ENCODE assay signal across 24 cellular contexts in the genomic region with DNA sequence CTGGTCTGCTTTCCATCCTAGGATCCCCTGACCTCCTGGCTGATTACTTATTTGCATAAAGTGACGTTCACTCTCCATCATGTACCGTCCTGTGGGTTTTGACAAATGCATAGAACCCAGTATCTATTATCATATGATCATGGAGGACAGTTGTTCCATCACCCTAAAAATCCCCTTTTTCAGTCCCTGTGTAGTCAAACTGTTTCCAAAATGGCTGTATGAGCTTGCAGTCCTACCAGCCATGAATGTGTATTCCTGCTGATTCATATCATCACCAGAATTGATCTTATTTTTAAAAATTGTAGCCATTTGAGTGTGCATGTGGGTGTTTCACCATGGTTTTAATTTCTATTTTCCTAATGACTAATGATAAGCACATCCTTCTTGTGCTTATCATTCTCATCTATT.
DNase-seq lines count a peak whose midpoint lies in the region; ATAC-seq and TF ChIP-seq lines count a peak whose summit lies in the region.
"Had no signal": no experiment of that assay in that cellular context is flagged by ENCODE, and none has a peak within 500 bp of the region (broad histone marks: within the 10 kb centered on the region; RNA-seq: fewer than 3 reads in every experiment).

No MANE protein-coding gene starts in this region.

- H3K4me3 ChIP-seq in A673 (ENCODE audit: low read depth, low read length, poor library complexity, severe bottlenecking): no peak overlapping the region
- H3K4me3 ChIP-seq: prostate gland, thyroid gland, vagina had no signal

- peak; percentile 82 to 95 for ATAC-seq in activated naive CD4-positive, alpha-beta T cell treated with anti-CD3 and anti-CD28 coated beads, Interleukin-2, amount 50 U/mL, for 72 hours
- ATAC-seq in activated T-helper 17 cell treated with anti-CD3 and anti-CD28 coated beads, Interleukin-2, amount 50 U/mL, for 72 hours (replicated peaks): peak; percentile 94
- ATAC-seq in stimulated activated naive CD8-positive, alpha-beta T cell treated with anti-CD3 and anti-CD28 coated beads, Interleukin-15, Interleukin-2, amounts not matched to agents 100 U/mL and 50 U/mL, for 24 hours: peak; percentile 85
- ATAC-seq: HCT116, left cardiac atrium, sciatic nerve had no signal

- peaks cover 0 to 4% of the 10 kb centered on the region in 2 donors for H3K9me3 Mint-ChIP-seq in activated naive CD4-positive, alpha-beta T cell treated with anti-CD3 and anti-CD28 coated beads, Interleukin-2, amount 50 U/mL, for 72 hours
- no peaks in the 10 kb centered on the region for H3K9me3 Mint-ChIP-seq in activated T-helper 17 cell treated with anti-CD3 and anti-CD28 coated beads, Interleukin-2, amount 50 U/mL, for 72 hours
- H3K9me3 Mint-ChIP-seq: brain had no signal

- intact Hi-C loops in A673 (cut with micrococcal nuclease; ENCODE audit: unreplicated experiment): no loop called here

- H3K36me3 ChIP-seq in A673 (ENCODE audit: insufficient read depth, low read length, poor library complexity, severe bottlenecking): no peaks in the 10 kb centered on the region
- H3K36me3 ChIP-seq: prostate gland, thyroid gland, vagina had no signal

- no peak for TF ChIP-seq CTCF in A673 (conservative IDR thresholded peaks at IDR 0.05; ENCODE audit: low read depth, low read length)

- H3K27me3 ChIP-seq in A673 (replicated peaks; ENCODE audit: insufficient read depth, low read depth, low read length, poor library complexity): no peaks in the 10 kb centered on the region
- H3K27me3 ChIP-seq: thyroid gland, vagina had no signal

- no peak overlapping the region for H3K27ac ChIP-seq in A673 (ENCODE audit: low read depth, low read length, poor library complexity, severe bottlenecking)
- H3K27ac ChIP-seq: prostate gland, RWPE1, thyroid gland, vagina had no signal

- peaks cover 25% of the 10 kb centered on the region for H3K27me3 Mint-ChIP-seq in activated T-helper 17 cell treated with anti-CD3 and anti-CD28 coated beads, Interleukin-2, amount 50 U/mL, for 72 hours

- peak in 1 of 2 donors; percentile 12 for DNase-seq in activated naive CD4-positive, alpha-beta T cell treated with anti-CD3 and anti-CD28 coated beads, Interleukin-2, amount 50 U/mL, for 72 hours (ENCODE audit: low spot score in 2 of 2)
- no peak for DNase-seq in activated naive CD4-positive, alpha-beta T cell treated with Interleukin-2 at 50 U/mL for 16 hours
- DNase-seq in GM19238 (ENCODE audit: insufficient read length, low spot score) (peak; percentile 24), NCI-H446 treated with DMSO at 0.1 percent for 48 hours (lab: John Stamatoyannopoulos, UW) (no peak), A673 (ENCODE audit: low spot score) (no peak), C1 segment of cervical spinal cord (lab: John Stamatoyannopoulos, UW) (no peak)
- DNase-seq in stimulated activated naive CD8-positive, alpha-beta T cell treated with anti-CD3 and anti-CD28 coated beads, Interleukin-15, Interleukin-2, amounts not matched to agents 100 U/mL and 50 U/mL, for 24 hours: no peak
- DNase-seq: activated CD4-positive, CD25-positive, alpha-beta regulatory T cell; activated effector memory CD4-positive, alpha-beta T cell treated with anti-CD3 and anti-CD28 coated beads, Interleukin-2, amount 50 U/mL, for 16 hours; hippocampal formation; left cardiac atrium; mesenchymal stem cell; NCI-H146; NCI-H2107; stimulated activated CD4-positive, alpha-beta T cell treated with anti-CD3 and anti-CD28 coated beads, Interleukin-4, amount 100 ng/mL, for 4 hours; stimulated activated naive CD4-positive, alpha-beta T cell treated with Interleukin-2 at 50 U/mL for 16 hours; thyroid gland had no signal

- peak overlapping the region; percentile 22 for H3K4me3 Mint-ChIP-seq in activated T-helper 17 cell treated with anti-CD3 and anti-CD28 coated beads, Interleukin-2, amount 50 U/mL, for 72 hours
- H3K4me3 Mint-ChIP-seq: brain had no signal

- H3K9me3 ChIP-seq in A673 (ENCODE audit: low read depth, low read length, poor library complexity, severe bottlenecking): no peaks in the 10 kb centered on the region
- H3K9me3 ChIP-seq: prostate gland, thyroid gland, vagina had no signal

- POLR2A ChIA-PET in A673 (lab: Charles Lee; ENCODE audit: low non-redundant PET): no interaction called here

- H3K4me1 ChIP-seq in A673 (ENCODE audit: insufficient read depth, low read length, poor library complexity, severe bottlenecking): no peaks in the 10 kb centered on the region
- H3K4me1 ChIP-seq: prostate gland, vagina had no signal

- peaks cover 0 to 5% of the 10 kb centered on the region in 2 donors for H3K36me3 Mint-ChIP-seq in activated naive CD4-positive, alpha-beta T cell treated with anti-CD3 and anti-CD28 coated beads, Interleukin-2, amount 50 U/mL, for 72 hours
- H3K36me3 Mint-ChIP-seq in activated T-helper 17 cell treated with anti-CD3 and anti-CD28 coated beads, Interleukin-2, amount 50 U/mL, for 72 hours (ENCODE audit: low read depth): no peaks in the 10 kb centered on the region
- H3K36me3 Mint-ChIP-seq: brain had no signal

- peaks cover 4% of the 10 kb centered on the region for H3K4me1 Mint-ChIP-seq in activated T-helper 17 cell treated with anti-CD3 and anti-CD28 coated beads, Interleukin-2, amount 50 U/mL, for 72 hours
- H3K4me1 Mint-ChIP-seq: brain had no signal

- CTCF ChIA-PET in A673 (lab: Charles Lee): no interaction called here

- H3K27ac Mint-ChIP-seq in activated naive CD4-positive, alpha-beta T cell treated with anti-CD3 and anti-CD28 coated beads, Interleukin-2, amount 50 U/mL, for 72 hours: peak overlapping the region; percentile 57 to 89
- H3K27ac Mint-ChIP-seq in activated T-helper 17 cell treated with anti-CD3 and anti-CD28 coated beads, Interleukin-2, amount 50 U/mL, for 72 hours: peak overlapping the region; percentile 82
- H3K27ac Mint-ChIP-seq: brain had no signal

- no TSS peak for BruUV-seq in A673 (replicated peaks; lab: Mats Ljungman, UMichigan)
